22 cellular contexts compared by ENCODE assay signal in genomic region chr1:110535985-110536384, GRCh38. TPM values are rescaled to one million over a fixed set of nuclear protein-coding genes. Genes with fewer than 3 reads are reported as not detected.
"Had no signal": no experiment of that assay in that cellular context is flagged by ENCODE, and none has a peak within 500 bp of the region (broad histone marks: within the 10 kb centered on the region; RNA-seq: fewer than 3 reads in every experiment).

No MANE protein-coding gene starts in this region.

- H3K27ac ChIP-seq: body of pancreas, coronary artery, heart left ventricle, transverse colon had no signal

- ATAC-seq: activated CD4-positive, CD25-positive, alpha-beta regulatory T cell treated with anti-CD3 and anti-CD28 coated beads, Interleukin-2, amount 50 U/mL, for 24 hours; body of pancreas; heart left ventricle; right cardiac atrium had no signal

- H3K9me3 ChIP-seq: body of pancreas, heart left ventricle, transverse colon had no signal

- DNase-seq: activated CD4-positive, alpha-beta T cell treated with anti-CD3 and anti-CD28 coated beads, Interleukin-2, amount 50 U/mL, for 1 hour; activated naive CD8-positive, alpha-beta T cell treated with anti-CD3 and anti-CD28 coated beads for 36 hours; amygdala; body of pancreas; heart left ventricle; immature natural killer cell; nephron progenitor cell; occipital lobe; right cardiac atrium; stimulated activated CD4-positive, alpha-beta T cell treated with anti-CD3 and anti-CD28 coated beads, Interleukin-4, amount 100 ng/mL, for 4 hours; stimulated activated CD8-positive, alpha-beta memory T cell treated with anti-CD3 and anti-CD28 coated beads, Interleukin-4, amount 100 ng/mL, for 48 hours; stimulated activated naive CD4-positive, alpha-beta T cell treated with Interleukin-2 at 50 U/mL for 16 hours; T1000; transverse colon had no signal

- H3K4me1 ChIP-seq: body of pancreas, heart left ventricle, transverse colon had no signal

- H3K36me3 ChIP-seq: heart left ventricle, transverse colon had no signal

- H3K27me3 ChIP-seq: body of pancreas, transverse colon had no signal

- H3K4me3 ChIP-seq: body of pancreas, coronary artery, heart left ventricle, smooth muscle cell, transverse colon had no signal

RNA-seq across cellular contexts. Expression of gene KCNA10, which starts 17.0 kb away (rescaled TPM):
- total RNA-seq: activated CD8-positive, alpha-beta memory T cell treated with anti-CD3 and anti-CD28 coated beads for 36 hours; activated naive CD8-positive, alpha-beta T cell treated with anti-CD3 and anti-CD28 coated beads for 36 hours; activated T-helper 1 cell treated with anti-CD3 and anti-CD28 coated beads, Interleukin-12 subunit alpha, Interleukin-12 subunit beta, Interleukin-2, Interleukin-4 antibody, amounts not matched to agents 30 ng/mL and 10 ng/mL and 1 ng/mL, durations not matched to agents 14 hours and 24 hours and 36 hours; body of pancreas; frontal cortex; heart left ventricle; lower leg skin; occipital lobe; progenitor cell of endocrine pancreas; right cardiac atrium; smooth muscle cell; transverse colon had no signal
- polyA plus RNA-seq: heart left ventricle, immature natural killer cell, right cardiac atrium, smooth muscle cell had no signal
